ENCODE assay signal across 28 cellular contexts in genomic region chr1:3141836-3142235, GRCh38.
"Had no signal": no experiment of that assay in that cellular context is flagged by ENCODE, and none has a peak within 500 bp of the region (broad histone marks: within the 10 kb centered on the region; RNA-seq: fewer than 3 reads in every experiment).

No MANE protein-coding gene starts in this region.

- H3K4me3 Mint-ChIP-seq: mesothelial cell of epicardium; naive B cell; natural killer cell; nephron progenitor cell; stimulated activated memory B cell treated with anti-CD40 and anti-IgM and Interleukin-4, amounts not matched to agents 10 μg/mL and 1 μg/mL and 100 μg/mL, for 72 hours; stimulated activated naive CD8-positive, alpha-beta T cell treated with anti-CD3 and anti-CD28 coated beads, Interleukin-15, amount 100 ng/mL, for 72 hours had no signal

- DNase-seq: heart left ventricle; hypothalamus; islet precursor cell; left ventricle myocardium inferior; mesendoderm; naive B cell; natural killer cell; nephron progenitor cell; ovary; right lobe of liver; stimulated activated CD4-positive, alpha-beta T cell treated with anti-CD3 and anti-CD28 coated beads, Interleukin-1b, Interleukin-23, amount 100 ng/mL, for 48 hours; stimulated activated CD4-positive, alpha-beta T cell treated with anti-CD3 and anti-CD28 coated beads, Interleukin-2, amount 100 ng/mL, for 48 hours; stimulated activated CD4-positive, alpha-beta T cell treated with anti-CD3 and anti-CD28 coated beads, Interleukin-4, amount 100 ng/mL, for 4 hours; stimulated activated CD8-positive, alpha-beta memory T cell treated with anti-CD3 and anti-CD28 coated beads, Interleukin-4, amount 100 ng/mL, for 48 hours; stimulated activated naive CD4-positive, alpha-beta T cell treated with Interleukin-2 at 50 U/mL for 16 hours; stimulated activated naive CD8-positive, alpha-beta T cell treated with anti-CD3 and anti-CD28 coated beads, Interleukin-15, amount 100 ng/mL, for 72 hours; substantia nigra; testis; thyroid gland; trophoblast cell; upper lobe of right lung; uterus had no signal

- H3K36me3 ChIP-seq: heart left ventricle, left ventricle myocardium inferior, ovary, right atrium auricular region, right lobe of liver, thyroid gland, upper lobe of right lung, uterus had no signal

- H3K9me3 ChIP-seq: heart left ventricle, left ventricle myocardium inferior, ovary, right atrium auricular region, right lobe of liver, testis, thyroid gland, upper lobe of right lung, uterus had no signal

- H3K27me3 ChIP-seq: ovary, right lobe of liver, testis, thyroid gland, upper lobe of right lung had no signal

- H3K4me3 ChIP-seq: heart left ventricle, left ventricle myocardium inferior, lung, ovary, right atrium auricular region, right lobe of liver, smooth muscle cell, testis, thyroid gland, upper lobe of right lung, uterus had no signal

- H3K36me3 Mint-ChIP-seq: mesothelial cell of epicardium; naive B cell; natural killer cell; stimulated activated memory B cell treated with anti-CD40 and anti-IgM and Interleukin-4, amounts not matched to agents 10 μg/mL and 1 μg/mL and 100 μg/mL, for 72 hours had no signal

- H3K4me1 Mint-ChIP-seq: natural killer cell; stimulated activated memory B cell treated with anti-CD40 and anti-IgM and Interleukin-4, amounts not matched to agents 10 μg/mL and 1 μg/mL and 100 μg/mL, for 72 hours; stimulated activated naive CD8-positive, alpha-beta T cell treated with anti-CD3 and anti-CD28 coated beads, Interleukin-15, amount 100 ng/mL, for 72 hours had no signal

- H3K27ac Mint-ChIP-seq: mesothelial cell of epicardium; naive B cell; natural killer cell; nephron progenitor cell; stimulated activated memory B cell treated with anti-CD40 and anti-IgM and Interleukin-4, amounts not matched to agents 10 μg/mL and 1 μg/mL and 100 μg/mL, for 72 hours had no signal

- H3K27ac ChIP-seq: heart left ventricle, left ventricle myocardium inferior, ovary, right atrium auricular region, right lobe of liver, testis, thyroid gland, upper lobe of right lung, uterus had no signal

- H3K4me1 ChIP-seq: right lobe of liver, thyroid gland, upper lobe of right lung, uterus had no signal

- H3K27me3 Mint-ChIP-seq: progenitor cell of endocrine pancreas; stimulated activated naive CD8-positive, alpha-beta T cell treated with anti-CD3 and anti-CD28 coated beads, Interleukin-15, amount 100 ng/mL, for 72 hours had no signal

- H3K4me2 ChIP-seq: smooth muscle cell had no signal

- H3K9me3 Mint-ChIP-seq: mesothelial cell of epicardium, natural killer cell, nephron progenitor cell had no signal
